13 cellular contexts compared by ENCODE assay signal in genomic region chr2:215861607-215862033, GRCh38.
DNase-seq lines count a peak whose midpoint lies in the region; ATAC-seq and TF ChIP-seq lines count a peak whose summit lies in the region.
"Had no signal": no experiment of that assay in that cellular context is flagged by ENCODE, and none has a peak within 500 bp of the region (broad histone marks: within the 10 kb centered on the region; RNA-seq: fewer than 3 reads in every experiment).

No MANE protein-coding gene starts in this region.

- intact Hi-C loops in testis (cut with DNase I; ENCODE audit: low total_unique reads), result no loop called here

- H3K4me3 ChIP-seq in HEK293 (ENCODE audit: low read depth, low read length) (no peak overlapping the region), SJCRH30 (no peak overlapping the region), testis (no peak overlapping the region)
- H3K4me3 ChIP-seq: GM23248 had no signal

- CTCF ChIA-PET in HEK293 (lab: Yijun Ruan, JAX), result no interaction called here

- no peak overlapping the region for H3K4me3 Mint-ChIP-seq in endothelial cell (ENCODE audit: unreplicated experiment)
- H3K4me3 Mint-ChIP-seq: B cell; CD4-positive, alpha-beta T cell had no signal

- H3K27ac ChIP-seq in HEK293 (ENCODE audit: extremely low read depth, low read depth, low read length) (no peak overlapping the region), SJCRH30 (peak overlapping the region; percentile 57), testis (peak overlapping the region; percentile 59 to 84)
- H3K27ac ChIP-seq: GM23248 had no signal

- no peaks in the 10 kb centered on the region for H3K27me3 ChIP-seq in SJCRH30
- no peaks in the 10 kb centered on the region for H3K27me3 ChIP-seq in testis

- H3K9me3 ChIP-seq in HEK293 (ENCODE audit: control insufficient read depth, insufficient read depth, low read depth, low read length), result no peaks in the 10 kb centered on the region
- no peaks in the 10 kb centered on the region for H3K9me3 ChIP-seq in SJCRH30 (replicated peaks)
- no peaks in the 10 kb centered on the region for H3K9me3 ChIP-seq in testis

- peaks cover 4% of the 10 kb centered on the region for H3K27me3 Mint-ChIP-seq in endothelial cell (ENCODE audit: unreplicated experiment)

- POLR2A ChIA-PET in HEK293 (lab: Yijun Ruan, JAX), result no interaction called here

- WGBS in testis, 2 donors, result 79 to 81% methylated on average over 2 of the region's 2 CpGs

- H3K36me3 ChIP-seq in HEK293 (ENCODE audit: control insufficient read depth in 2 of 2, insufficient read depth in 1 of 2, low read length in 2 of 2) (no peaks in the 10 kb centered on the region), SJCRH30 (no peaks in the 10 kb centered on the region), testis (ENCODE audit: low read depth, missing control alignments) (no peaks in the 10 kb centered on the region)

- no peak for ATAC-seq in HG02759 (IDR thresholded peaks at IDR 0.05; ENCODE audit: unreplicated experiment)

- TF ChIP-seq CTCF in HEK293 (tag by site-specific recombination; IDR thresholded peaks at IDR 0.05), result no peak
- no peak for TF ChIP-seq CTCF in endothelial cell (IDR thresholded peaks at IDR 0.05; ENCODE audit: unreplicated experiment)
- no peak for TF ChIP-seq CTCF in testis (IDR thresholded peaks at IDR 0.05)

- DNase-seq in SJCRH30 (no peak), endothelial cell (ENCODE audit: low spot score) (no peak), testis (no peak), T-helper 2 cell (no peak), SHP77 treated with DMSO at 0.1 percent for 48 hours (lab: John Stamatoyannopoulos, UW) (no peak)
- DNase-seq: C1 segment of cervical spinal cord; CD4-positive, alpha-beta T cell; DMS79; GM23248; H7 had no signal

- peak overlapping the region; percentile 4 for H3K27ac Mint-ChIP-seq in endothelial cell (ENCODE audit: unreplicated experiment)
- H3K27ac Mint-ChIP-seq: B cell; CD4-positive, alpha-beta T cell had no signal

- no peaks in the 10 kb centered on the region for H3K36me3 Mint-ChIP-seq in endothelial cell (ENCODE audit: low read depth, unreplicated experiment)

- H3K4me1 ChIP-seq in HEK293 (ENCODE audit: control insufficient read depth, insufficient read depth, low read length), result no peaks in the 10 kb centered on the region
- peaks cover 16% of the 10 kb centered on the region; the same call in 1 of the 2 replicates for H3K4me1 ChIP-seq in SJCRH30
- peaks cover 13% of the 10 kb centered on the region for H3K4me1 ChIP-seq in testis

- H3K9me3 Mint-ChIP-seq in endothelial cell (ENCODE audit: unreplicated experiment), result no peaks in the 10 kb centered on the region
- H3K9me3 Mint-ChIP-seq: CD4-positive, alpha-beta T cell had no signal

- TF ChIP-seq POLR2A in testis (IDR thresholded peaks at IDR 0.05), result no peak

- H3K4me1 Mint-ChIP-seq in endothelial cell (ENCODE audit: unreplicated experiment), result peaks cover 15% of the 10 kb centered on the region
- H3K4me1 Mint-ChIP-seq: B cell had no signal

TF ChIP-seq in HEK293, 187 proteins besides CTCF, POLR2A, EP300 and RAD21:
- TF ChIP-seq ZNF830 (tag by site-specific recombination; IDR thresholded peaks at IDR 0.05; ENCODE audit: low read depth) (no peak), ZFP37 (tag by site-specific recombination; IDR thresholded peaks at IDR 0.05) (no peak), PRDM1 (tag by site-specific recombination; IDR thresholded peaks at IDR 0.05) (peak; percentile 69), KLF8 (tag by site-specific recombination; IDR thresholded peaks at IDR 0.05) (no peak), ZNF366 (tag by site-specific recombination; conservative IDR thresholded peaks at IDR 0.05) (peak; percentile 81)
